30 cellular contexts compared by ENCODE assay signal in the genomic region with DNA sequence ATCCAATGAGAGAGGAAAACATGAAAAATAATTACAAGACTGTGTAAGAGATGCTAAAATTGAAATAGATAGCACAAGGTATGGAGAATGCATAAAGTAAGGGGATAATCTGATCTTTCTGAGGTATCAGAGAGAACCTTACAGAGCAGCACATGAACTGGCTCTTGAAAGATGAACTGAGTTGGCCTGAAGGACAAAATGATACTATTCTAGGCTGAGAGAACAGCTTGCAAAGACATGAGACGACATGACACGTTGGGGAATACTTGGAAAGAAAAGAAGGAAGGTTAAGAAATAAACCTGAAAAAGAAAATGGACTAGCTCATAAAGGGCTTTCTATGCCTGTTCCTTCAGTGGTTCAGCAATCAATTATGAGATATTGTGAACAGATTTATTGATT.
"Had no signal": no experiment of that assay in that cellular context is flagged by ENCODE, and none has a peak within 500 bp of the region (broad histone marks: within the 10 kb centered on the region; RNA-seq: fewer than 3 reads in every experiment).

No MANE protein-coding gene starts in this region.

- H3K4me1 ChIP-seq: left lung, lower lobe of right lung, neural progenitor cell, parathyroid adenoma, prostate gland, sigmoid colon, tibial nerve, uterus had no signal

- H3K79me2 ChIP-seq: parathyroid adenoma had no signal

- H3K36me3 ChIP-seq: neural progenitor cell, prostate gland, uterus had no signal

- ATAC-seq: left colon; left lung; lower lobe of right lung; natural killer cell; right cardiac atrium; stimulated activated memory B cell treated with anti-CD40 and anti-IgM and Interleukin-4, amounts not matched to agents 10 μg/mL and 1 μg/mL and 100 μg/mL, for 72 hours; stimulated activated naive CD8-positive, alpha-beta T cell treated with anti-CD3 and anti-CD28 coated beads, Interleukin-15, amount 100 ng/mL, for 72 hours had no signal

- H3K4me2 ChIP-seq: neural progenitor cell had no signal

- H3K27me3 ChIP-seq: left lung, neural progenitor cell, neutrophil, sigmoid colon, tibial nerve, uterus had no signal

- H3K9ac ChIP-seq: neural progenitor cell, parathyroid adenoma had no signal

- DNase-seq: hypothalamus; immature natural killer cell; kidney; left colon; left lung; lower lobe of right lung; mammary epithelial cell; mesenchymal stem cell; naive B cell; natural killer cell; nephron progenitor cell; occipital lobe; retina; right cardiac atrium; sigmoid colon; small intestine; stimulated activated CD4-positive, alpha-beta T cell treated with anti-CD3 and anti-CD28 coated beads, Interleukin-1b, Interleukin-23, amount 100 ng/mL, for 48 hours; stimulated activated CD4-positive, alpha-beta T cell treated with anti-CD3 and anti-CD28 coated beads, Interleukin-2, amount 100 ng/mL, for 48 hours; stimulated activated CD4-positive, alpha-beta T cell treated with anti-CD3 and anti-CD28 coated beads, Interleukin-4, amount 100 ng/mL, for 4 hours; stimulated activated CD8-positive, alpha-beta memory T cell treated with anti-CD3 and anti-CD28 coated beads, Interleukin-4, amount 100 ng/mL, for 48 hours; stimulated activated naive CD4-positive, alpha-beta T cell treated with Interleukin-2 at 50 U/mL for 16 hours; stimulated activated naive CD8-positive, alpha-beta T cell treated with anti-CD3 and anti-CD28 coated beads, Interleukin-15, amount 100 ng/mL, for 72 hours; substantia nigra; uterus had no signal

- H3K27ac ChIP-seq: left lung, lower lobe of right lung, neural progenitor cell, neutrophil, parathyroid adenoma, prostate gland, sigmoid colon, tibial nerve, uterus had no signal

- H2AFZ ChIP-seq: neural progenitor cell, parathyroid adenoma had no signal

- H3K4me3 ChIP-seq: left lung, lower lobe of right lung, neural progenitor cell, prostate gland, sigmoid colon, tibial nerve, uterus had no signal

- FAIRE-seq: kidney, small intestine had no signal

- H3K9me3 ChIP-seq: left lung, lower lobe of right lung, neutrophil, prostate gland, sigmoid colon, tibial nerve, uterus had no signal
